12 cellular contexts compared by ENCODE assay signal in genomic region chr6:6461138-6461537, GRCh38.
"Had no signal": no experiment of that assay in that cellular context is flagged by ENCODE, and none has a peak within 500 bp of the region (broad histone marks: within the 10 kb centered on the region; RNA-seq: fewer than 3 reads in every experiment).

No MANE protein-coding gene starts in this region.

- H3K27me3 ChIP-seq: brain microvascular endothelial cell had no signal

- H3K27ac Mint-ChIP-seq: activated CD4-positive, alpha-beta T cell treated with anti-CD3 and anti-CD28 coated beads for 36 hours; activated naive CD8-positive, alpha-beta T cell; stimulated activated naive B cell treated with anti-CD40 and anti-IgM and Interleukin-4, amounts not matched to agents 10 μg/mL and 1 μg/mL and 100 μg/mL, for 72 hours; WTC11 had no signal

- H3K4me3 ChIP-seq: coronary artery had no signal

- H3K4me1 Mint-ChIP-seq: activated CD4-positive, alpha-beta T cell treated with anti-CD3 and anti-CD28 coated beads for 36 hours; neural crest cell; WTC11 had no signal

- DNase-seq: activated CD4-positive, alpha-beta T cell treated with anti-CD3 and anti-CD28 coated beads for 36 hours; activated CD4-positive, alpha-beta T cell treated with anti-CD3 and anti-CD28 coated beads, Interleukin-2, amount 50 U/mL, for 48 hours; activated gamma-delta T cell; brain microvascular endothelial cell; central memory CD4-positive, alpha-beta T cell; naive B cell; retina; stimulated activated naive B cell treated with anti-CD40 and anti-IgM and Interleukin-4, amounts not matched to agents 10 μg/mL and 1 μg/mL and 100 μg/mL, for 72 hours had no signal

- H3K36me3 ChIP-seq: brain microvascular endothelial cell had no signal

- H3K27ac ChIP-seq: brain microvascular endothelial cell, coronary artery had no signal

- H3K4me3 Mint-ChIP-seq: activated CD4-positive, alpha-beta T cell treated with anti-CD3 and anti-CD28 coated beads for 36 hours; activated naive CD8-positive, alpha-beta T cell; naive B cell; neural crest cell; stimulated activated naive B cell treated with anti-CD40 and anti-IgM and Interleukin-4, amounts not matched to agents 10 μg/mL and 1 μg/mL and 100 μg/mL, for 72 hours; WTC11 had no signal

- H3K36me3 Mint-ChIP-seq: activated naive CD8-positive, alpha-beta T cell; naive B cell; WTC11 had no signal
